8 cellular contexts compared by ENCODE assay signal in the genomic region with DNA sequence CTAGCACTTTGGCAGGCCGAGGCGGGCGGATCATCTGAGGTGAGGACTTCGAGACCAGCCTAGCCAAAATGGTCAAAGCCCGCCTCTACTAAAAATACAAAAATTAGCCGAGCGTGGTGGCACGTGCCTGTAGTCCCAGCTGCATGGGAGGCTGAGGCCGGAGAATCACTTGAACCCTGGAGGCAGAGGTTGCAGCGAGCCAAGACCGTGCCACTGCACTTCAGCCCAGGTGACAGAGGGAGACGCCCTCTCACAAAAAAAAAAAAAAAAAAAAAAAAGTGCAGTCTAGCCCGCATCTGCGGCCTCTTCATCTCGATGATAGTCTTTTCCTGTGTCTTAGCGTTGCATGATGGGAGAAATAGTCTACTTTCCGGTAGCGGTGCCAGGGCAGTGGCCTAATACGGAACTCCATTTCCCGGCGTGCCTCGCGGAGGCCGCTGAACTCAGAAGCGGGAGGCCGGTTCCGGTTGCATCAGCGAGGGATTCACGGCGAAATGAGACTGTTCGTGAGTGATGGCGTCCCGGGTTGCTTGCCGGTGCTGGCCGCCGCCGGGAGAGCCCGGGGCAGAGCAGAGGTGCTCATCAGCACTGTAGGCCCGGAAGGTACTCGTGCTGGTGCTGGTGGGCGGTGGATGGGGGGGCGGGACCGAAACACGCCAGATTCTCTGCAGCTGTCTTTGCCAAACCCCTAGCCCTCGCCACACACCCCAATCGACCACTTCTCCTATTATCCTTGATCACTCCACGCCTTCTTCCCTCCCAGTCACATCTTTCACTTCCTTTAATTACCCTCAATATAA. TPM values are rescaled to one million over a fixed set of nuclear protein-coding genes. Genes with fewer than 3 reads are reported as not detected.
DNase-seq lines count a peak whose midpoint lies in the region; ATAC-seq and TF ChIP-seq lines count a peak whose summit lies in the region.

A gene (plus strand): TSS at position 472 of the 800 bp plus-strand sequence. CDS start 23 bp downstream, at position 495.

- no peaks in the 10 kb centered on the region for H3K27me3 ChIP-seq in breast epithelium
- H3K27me3 ChIP-seq in iPS-20b (ENCODE audit: insufficient read depth, low read length): no peaks in the 10 kb centered on the region

- H3K9ac ChIP-seq in iPS-20b (ENCODE audit: low read depth, low read length): peak within 1 kb of the TSS; percentile 97

- DNase-seq in AG08395 (ENCODE audit: low spot score): peak; percentile 95
- peak; percentile 91 for DNase-seq in NCI-H2196 treated with DMSO at 0.1 percent for 48 hours (lab: John Stamatoyannopoulos, UW; ENCODE audit: unreplicated experiment)
- peak; percentile 91 to 93 for DNase-seq in breast epithelium (ENCODE audit: low spot score in 2 of 2)

- H3K9me3 ChIP-seq in breast epithelium: no peaks in the 10 kb centered on the region
- peaks cover under 1% of the 10 kb centered on the region; the same call in 1 of the 2 replicates for H3K9me3 ChIP-seq in iPS-20b (ENCODE audit: insufficient read depth, low read depth, low read length)

- ATAC-seq in GM18873 (IDR thresholded peaks at IDR 0.05; ENCODE audit: low FRiP score, unreplicated experiment) (peak; percentile 96), HG03139 (IDR thresholded peaks at IDR 0.05; ENCODE audit: unreplicated experiment) (peak; percentile 95)

- TF ChIP-seq POLR2A in breast epithelium (IDR thresholded peaks at IDR 0.05): no peak

- H3K27ac ChIP-seq in VCaP (peak within 1 kb of the TSS; percentile 87), breast epithelium (peak within 1 kb of the TSS; percentile 83 to 89), iPS-20b (ENCODE audit: low read length) (peak within 1 kb of the TSS; percentile 74), skin epidermis (peak within 1 kb of the TSS; percentile 1 to 95 (median 84))

- peak; percentile 58 for TF ChIP-seq CTCF in VCaP (conservative IDR thresholded peaks at IDR 0.05)
- TF ChIP-seq CTCF in breast epithelium (IDR thresholded peaks at IDR 0.05): peak in 1 of 3 donors; percentile 19

- H3K36me3 ChIP-seq in breast epithelium (no peaks in the 10 kb centered on the region), iPS-20b (ENCODE audit: insufficient read depth, low read depth, low read length) (peaks cover 39% of the 10 kb centered on the region)

- peak within 1 kb of the TSS; percentile 74 to 100 (median 95) for H3K4me3 ChIP-seq in breast epithelium
- peak within 1 kb of the TSS; percentile 95 for H3K4me3 ChIP-seq in iPS-20b (ENCODE audit: low read length)
- peak within 1 kb of the TSS; percentile 77 to 91 (median 84) for H3K4me3 ChIP-seq in skin epidermis

- intact Hi-C loops in breast epithelium (cut with DNase I; ENCODE audit: low total_unique reads): no loop called here

- H3K4me1 ChIP-seq in breast epithelium (peaks cover 0 to 12% of the 10 kb centered on the region in 2 donors), iPS-20b (ENCODE audit: insufficient read depth, low read length) (peaks cover 8% of the 10 kb centered on the region; the same call in 1 of the 2 replicates)

RNA-seq across cellular contexts. Expression of the gene that starts here (rescaled TPM):
- 10 to 100 TPM; 39.2 to 65.9 (median 60.2) TPM for total RNA-seq in breast epithelium

Comparison
In these comparisons a context has a peak if more than half of its experiments do, and no peak if none do; other contexts are left out.
1. Peak in every context shown above with its lines: DNase-seq, ATAC-seq, H3K4me3 ChIP-seq and H3K27ac ChIP-seq.